2 cellular contexts compared by ENCODE assay signal in the genomic region with DNA sequence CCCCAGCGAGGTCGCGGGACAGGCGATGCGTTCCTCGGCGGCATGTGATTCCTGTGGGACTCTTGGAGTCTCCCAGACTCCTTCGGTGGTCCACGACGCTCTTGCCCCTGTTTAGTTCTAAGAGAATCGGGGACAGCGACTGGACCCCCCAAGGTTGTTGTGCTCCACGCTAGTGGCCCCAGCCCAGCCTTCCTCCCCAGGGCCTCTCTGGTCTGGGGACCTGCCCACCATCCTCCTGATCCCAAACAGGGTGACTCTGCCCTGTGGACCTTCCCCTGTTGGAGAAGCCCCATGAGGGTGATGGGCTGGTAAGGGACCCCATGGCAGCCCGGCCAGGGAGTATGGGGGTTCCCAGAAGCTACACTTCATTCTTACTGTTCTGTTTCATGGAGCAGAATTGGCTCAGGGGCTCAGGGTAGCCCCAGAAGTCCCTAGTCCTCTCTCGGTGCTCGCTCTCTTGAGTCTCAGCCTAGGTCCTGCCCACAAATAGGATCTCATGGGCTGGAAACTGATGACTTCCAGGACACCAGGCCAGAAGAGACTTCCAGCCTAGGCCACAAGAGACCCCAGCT.
TF ChIP-seq lines count a peak whose summit lies in the region.

No MANE protein-coding gene starts in this region.

TF ChIP-seq in H1, 55 proteins besides CTCF, POLR2A, EP300 and RAD21:
- no peak for TF ChIP-seq EGR1 (IDR thresholded peaks at IDR 0.05; ENCODE audit: borderline replicate concordance, low read depth, low read length)
- no peak for TF ChIP-seq NANOG (IDR thresholded peaks at IDR 0.05; ENCODE audit: insufficient read depth, low read depth, low read length, poor library complexity, severe bottlenecking)
- TF ChIP-seq CBX5 (IDR thresholded peaks at IDR 0.05; ENCODE audit: low read depth, low read length) = no peak
- no peak for TF ChIP-seq GABPA (IDR thresholded peaks at IDR 0.05; ENCODE audit: borderline replicate concordance, insufficient read depth, low read length)
- no peak for TF ChIP-seq E2F6 (IDR thresholded peaks at IDR 0.05)
- no peak for TF ChIP-seq HDAC6 (IDR thresholded peaks at IDR 0.05; ENCODE audit: low read depth, low read length)
- TF ChIP-seq POLR2AphosphoS5 (IDR thresholded peaks at IDR 0.05; ENCODE audit: low read depth, low read length) = no peak
- no peak for TF ChIP-seq SP2 (IDR thresholded peaks at IDR 0.05; ENCODE audit: low read length)
- TF ChIP-seq CHD1 (IDR thresholded peaks at IDR 0.05; ENCODE audit: low read depth, low read length) = no peak
- no peak for TF ChIP-seq SUZ12 (IDR thresholded peaks at IDR 0.05; ENCODE audit: low read length)
TF ChIP-seq in H1: peak in this region for 0.

TF ChIP-seq in neural cell, 6 proteins besides CTCF, POLR2A, EP300 and RAD21:
- TF ChIP-seq TAF1 (IDR thresholded peaks at IDR 0.05; ENCODE audit: low read depth) = no peak
- no peak for TF ChIP-seq EZH2 (IDR thresholded peaks at IDR 0.05; ENCODE audit: borderline replicate concordance, insufficient read depth, low read length, poor library complexity, severe bottlenecking)
- TF ChIP-seq POLR2AphosphoS5 (IDR thresholded peaks at IDR 0.05) = no peak
- TF ChIP-seq, protein P1, sequence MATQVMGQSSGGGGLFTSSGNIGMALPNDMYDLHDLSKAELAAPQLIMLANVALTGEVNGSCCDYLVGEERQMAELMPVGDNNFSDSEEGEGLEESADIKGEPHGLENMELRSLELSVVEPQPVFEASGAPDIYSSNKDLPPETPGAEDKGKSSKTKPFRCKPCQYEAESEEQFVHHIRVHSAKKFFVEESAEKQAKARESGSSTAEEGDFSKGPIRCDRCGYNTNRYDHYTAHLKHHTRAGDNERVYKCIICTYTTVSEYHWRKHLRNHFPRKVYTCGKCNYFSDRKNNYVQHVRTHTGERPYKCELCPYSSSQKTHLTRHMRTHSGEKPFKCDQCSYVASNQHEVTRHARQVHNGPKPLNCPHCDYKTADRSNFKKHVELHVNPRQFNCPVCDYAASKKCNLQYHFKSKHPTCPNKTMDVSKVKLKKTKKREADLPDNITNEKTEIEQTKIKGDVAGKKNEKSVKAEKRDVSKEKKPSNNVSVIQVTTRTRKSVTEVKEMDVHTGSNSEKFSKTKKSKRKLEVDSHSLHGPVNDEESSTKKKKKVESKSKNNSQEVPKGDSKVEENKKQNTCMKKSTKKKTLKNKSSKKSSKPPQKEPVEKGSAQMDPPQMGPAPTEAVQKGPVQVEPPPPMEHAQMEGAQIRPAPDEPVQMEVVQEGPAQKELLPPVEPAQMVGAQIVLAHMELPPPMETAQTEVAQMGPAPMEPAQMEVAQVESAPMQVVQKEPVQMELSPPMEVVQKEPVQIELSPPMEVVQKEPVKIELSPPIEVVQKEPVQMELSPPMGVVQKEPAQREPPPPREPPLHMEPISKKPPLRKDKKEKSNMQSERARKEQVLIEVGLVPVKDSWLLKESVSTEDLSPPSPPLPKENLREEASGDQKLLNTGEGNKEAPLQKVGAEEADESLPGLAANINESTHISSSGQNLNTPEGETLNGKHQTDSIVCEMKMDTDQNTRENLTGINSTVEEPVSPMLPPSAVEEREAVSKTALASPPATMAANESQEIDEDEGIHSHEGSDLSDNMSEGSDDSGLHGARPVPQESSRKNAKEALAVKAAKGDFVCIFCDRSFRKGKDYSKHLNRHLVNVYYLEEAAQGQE (IDR thresholded peaks at IDR 0.05; ENCODE audit: borderline replicate concordance) = no peak
- no peak for TF ChIP-seq SMC3 (conservative IDR thresholded peaks at IDR 0.05; ENCODE audit: poor library complexity)
- TF ChIP-seq MXI1 (conservative IDR thresholded peaks at IDR 0.05; ENCODE audit: poor library complexity, severe bottlenecking) = no peak
